In genomic region chr9:127870887-127871286, GRCh38 we compare ENCODE assay signal across 14 cellular contexts. TPM values are rescaled to one million over a fixed set of nuclear protein-coding genes. Genes with fewer than 3 reads are reported as not detected.
DNase-seq lines count a peak whose midpoint lies in the region; ATAC-seq and TF ChIP-seq lines count a peak whose summit lies in the region.
"Had no signal": no experiment of that assay in that cellular context is flagged by ENCODE, and none has a peak within 500 bp of the region (broad histone marks: within the 10 kb centered on the region; RNA-seq: fewer than 3 reads in every experiment).

No MANE protein-coding gene starts in this region.

- no peak for TF ChIP-seq CTCF in natural killer cell (IDR thresholded peaks at IDR 0.05)
- no peak for TF ChIP-seq CTCF in neural crest cell (conservative IDR thresholded peaks at IDR 0.05)
- no peak for TF ChIP-seq CTCF in mucosa of descending colon (IDR thresholded peaks at IDR 0.05)
- no peak for TF ChIP-seq CTCF in testis (IDR thresholded peaks at IDR 0.05)

- H3K4me3 Mint-ChIP-seq in natural killer cell treated with Interleukin-12 subunit alpha and Interleukin-12 subunit beta and Interleukin-15 and Interleukin-18, amount 100 ng/mL, for 72 hours = no peak overlapping the region
- H3K4me3 Mint-ChIP-seq in natural killer cell (no peak overlapping the region), neural crest cell (no peak overlapping the region)
- H3K4me3 Mint-ChIP-seq: CD4-positive, CD25-positive, alpha-beta regulatory T cell had no signal

- no peak overlapping the region for H3K4me3 ChIP-seq in mucosa of descending colon
- no peak overlapping the region for H3K4me3 ChIP-seq in testis
- H3K4me3 ChIP-seq: BLaER1 treated with 17β-estradiol and CSF1 and Interleukin-3, amounts not matched to agents 10 nM and 100 nM; GM23248 had no signal

- H3K9me3 ChIP-seq in mucosa of descending colon (no peaks in the 10 kb centered on the region), testis (no peaks in the 10 kb centered on the region)
- H3K9me3 ChIP-seq: BLaER1 treated with 17β-estradiol and CSF1 and Interleukin-3, amounts not matched to agents 10 nM and 100 nM had no signal

- no peak overlapping the region for H3K27ac ChIP-seq in testis
- H3K27ac ChIP-seq: BLaER1 treated with 17β-estradiol and CSF1 and Interleukin-3, amounts not matched to agents 10 nM and 100 nM; GM23248 had no signal

- H3K4me1 ChIP-seq in mucosa of descending colon (ENCODE audit: low read depth) (peaks cover 17% of the 10 kb centered on the region), testis (peaks cover 58% of the 10 kb centered on the region)

- no peaks in the 10 kb centered on the region for H3K27me3 Mint-ChIP-seq in natural killer cell treated with Interleukin-12 subunit alpha and Interleukin-12 subunit beta and Interleukin-15 and Interleukin-18, amount 100 ng/mL, for 72 hours
- H3K27me3 Mint-ChIP-seq in natural killer cell (ENCODE audit: low read depth in 2 of 2) (no peaks in the 10 kb centered on the region), neural crest cell (ENCODE audit: low read depth) (no peaks in the 10 kb centered on the region)
- H3K27me3 Mint-ChIP-seq: CD4-positive, CD25-positive, alpha-beta regulatory T cell had no signal

- no peaks in the 10 kb centered on the region for H3K27me3 ChIP-seq in testis

- no peak for ATAC-seq in natural killer cell treated with Interleukin-12 subunit alpha and Interleukin-12 subunit beta and Interleukin-15 and Interleukin-18, amount 100 ng/mL, for 72 hours
- ATAC-seq in natural killer cell = no peak
- ATAC-seq in mucosa of descending colon = no peak

- WGBS in testis, 2 donors = 69 to 88% methylated on average over 8 to 12 of the region's 12 CpGs

- no peak overlapping the region for H3K27ac Mint-ChIP-seq in natural killer cell treated with Interleukin-12 subunit alpha and Interleukin-12 subunit beta and Interleukin-15 and Interleukin-18, amount 100 ng/mL, for 72 hours
- peak overlapping the region in 1 of 2 donors; percentile 65 for H3K27ac Mint-ChIP-seq in natural killer cell
- peak overlapping the region; percentile 78 for H3K27ac Mint-ChIP-seq in neural crest cell (ENCODE audit: unreplicated experiment)

- DNase-seq in natural killer cell treated with Interleukin-12 subunit alpha and Interleukin-12 subunit beta and Interleukin-15 and Interleukin-18, amount 100 ng/mL, for 72 hours (ENCODE audit: low spot score) = peak; percentile 41
- DNase-seq in natural killer cell = no peak
- DNase-seq in neural crest cell (ENCODE audit: low read depth, low spot score) = no peak
- DNase-seq in mucosa of descending colon = no peak
- no peak for DNase-seq in testis
- DNase-seq: 8988T; AML-193; Calu3; CD4-positive, CD25-positive, alpha-beta regulatory T cell; DMS 273 treated with DMSO at 0.1 percent for 48 hours; GM23248; H7; IMR-90 had no signal

- peaks cover 1% of the 10 kb centered on the region in 2 donors for H3K4me1 Mint-ChIP-seq in natural killer cell treated with Interleukin-12 subunit alpha and Interleukin-12 subunit beta and Interleukin-15 and Interleukin-18, amount 100 ng/mL, for 72 hours (ENCODE audit: low read depth in 2 of 2)
- H3K4me1 Mint-ChIP-seq in natural killer cell (peaks cover 0 to 1% of the 10 kb centered on the region in 2 donors), neural crest cell (peaks cover 3% of the 10 kb centered on the region)

- TF ChIP-seq POLR2A in testis (IDR thresholded peaks at IDR 0.05) = no peak

- H3K36me3 Mint-ChIP-seq in natural killer cell treated with Interleukin-12 subunit alpha and Interleukin-12 subunit beta and Interleukin-15 and Interleukin-18, amount 100 ng/mL, for 72 hours = no peaks in the 10 kb centered on the region
- H3K36me3 Mint-ChIP-seq in natural killer cell (no peaks in the 10 kb centered on the region), neural crest cell (ENCODE audit: low read depth) (no peaks in the 10 kb centered on the region)

- no peaks in the 10 kb centered on the region for H3K9me3 Mint-ChIP-seq in natural killer cell treated with Interleukin-12 subunit alpha and Interleukin-12 subunit beta and Interleukin-15 and Interleukin-18, amount 100 ng/mL, for 72 hours
- no peaks in the 10 kb centered on the region for H3K9me3 Mint-ChIP-seq in natural killer cell
- H3K9me3 Mint-ChIP-seq in neural crest cell = no peaks in the 10 kb centered on the region
- H3K9me3 Mint-ChIP-seq: CD4-positive, CD25-positive, alpha-beta regulatory T cell had no signal

- intact Hi-C loops in natural killer cell (cut with micrococcal nuclease) (loop anchor here (2.0 kb wide), 1 partner anchor 136 kb away; the partner anchor contains the start of gene TOR2A), mucosa of descending colon (cut with DNase I, micrococcal nuclease) (loop anchor here in 1 of 2 donors (10.0 kb wide), 1 partner anchor 136 kb away; the partner anchor contains the start of gene TOR2A), testis (cut with DNase I; ENCODE audit: low total_unique reads) (loop anchor here (10.0 kb wide), 1 partner anchor 136 kb away; the partner anchor contains the start of gene TOR2A)

- H3K36me3 ChIP-seq in mucosa of descending colon (ENCODE audit: low read depth) = no peaks in the 10 kb centered on the region
- H3K36me3 ChIP-seq in testis (ENCODE audit: low read depth, missing control alignments) = no peaks in the 10 kb centered on the region
- H3K36me3 ChIP-seq: BLaER1 treated with 17β-estradiol and CSF1 and Interleukin-3, amounts not matched to agents 10 nM and 100 nM had no signal

RNA-seq across cellular contexts. Expression of gene AK1, which starts 6.6 kb away (rescaled TPM):
- total RNA-seq in natural killer cell treated with Interleukin-12 subunit alpha and Interleukin-12 subunit beta and Interleukin-15 and Interleukin-18, amount 100 ng/mL, for 72 hours = 10 to 100 TPM; 11.5 to 13.0 TPM
- total RNA-seq in natural killer cell = 10 to 100 TPM; 47.3 to 76.3 (median 54.2) TPM
- 39.6 and 45.5 TPM in 2 replicates for total RNA-seq in neural crest cell
- 100 to 1,000 TPM in 2 of 3 donors, 10 to 100 TPM in 1; 66.7 to 157 (median 106) TPM for total RNA-seq in mucosa of descending colon
- 100 to 1,000 TPM in 1 of 2 donors, 10 to 100 TPM in 1; 86.7 to 103 TPM for total RNA-seq in testis
- polyA plus RNA-seq in testis (ENCODE audit: insufficient read depth, low read depth, low replicate concordance) = 154 TPM

RNA-seq across cellular contexts. Expression of gene ENG, which starts 16.4 kb away (rescaled TPM):
- 10 to 100 TPM; 12.7 to 34.1 TPM for total RNA-seq in natural killer cell treated with Interleukin-12 subunit alpha and Interleukin-12 subunit beta and Interleukin-15 and Interleukin-18, amount 100 ng/mL, for 72 hours
- total RNA-seq in natural killer cell (10 to 100 TPM in 2 of 3 donors, 1 to 10 TPM in 1; 8.5 to 13.6 (median 12.3) TPM), neural crest cell (2.6 and 3.3 TPM in 2 replicates), mucosa of descending colon (10 to 100 TPM; 18.3 to 35.5 (median 34.8) TPM), testis (100 to 1,000 TPM; 132 to 214 TPM)
- polyA plus RNA-seq in testis (ENCODE audit: insufficient read depth, low read depth, low replicate concordance) = 144 TPM
- total RNA-seq: Calu3 had no signal

RNA-seq across cellular contexts. Expression of gene ST6GALNAC6, which starts 28.5 kb away (rescaled TPM):
- total RNA-seq in natural killer cell treated with Interleukin-12 subunit alpha and Interleukin-12 subunit beta and Interleukin-15 and Interleukin-18, amount 100 ng/mL, for 72 hours = 10 to 100 TPM; 53.4 to 67.2 TPM
- total RNA-seq in natural killer cell = 100 to 1,000 TPM; 120 to 148 (median 127) TPM
- total RNA-seq in neural crest cell = 25.4 and 27.4 TPM in 2 replicates
- 100 to 1,000 TPM; 121 to 266 (median 175) TPM for total RNA-seq in mucosa of descending colon
- 10 to 100 TPM; 46.3 to 70.3 TPM for total RNA-seq in testis
- 43.0 TPM for polyA plus RNA-seq in testis (ENCODE audit: insufficient read depth, low read depth, low replicate concordance)

RNA-seq across cellular contexts. Expression of gene ST6GALNAC4, which starts 46.0 kb away (rescaled TPM):
- 10 to 100 TPM; 17.5 to 44.5 TPM for total RNA-seq in natural killer cell treated with Interleukin-12 subunit alpha and Interleukin-12 subunit beta and Interleukin-15 and Interleukin-18, amount 100 ng/mL, for 72 hours
- total RNA-seq in natural killer cell (10 to 100 TPM; 18.8 to 33.0 (median 20.4) TPM), neural crest cell (12.6 and 14.5 TPM in 2 replicates), mucosa of descending colon (10 to 100 TPM; 31.0 to 39.2 (median 37.2) TPM), testis (10 to 100 TPM; 18.8 to 24.7 TPM)
- 10.3 TPM for polyA plus RNA-seq in testis (ENCODE audit: insufficient read depth, low read depth, low replicate concordance)

RNA-seq across cellular contexts. Expression of gene PIP5KL1, which starts 59.7 kb away (rescaled TPM):
- total RNA-seq in natural killer cell treated with Interleukin-12 subunit alpha and Interleukin-12 subunit beta and Interleukin-15 and Interleukin-18, amount 100 ng/mL, for 72 hours = 1 to 10 TPM; 2.7 to 3.7 TPM
- total RNA-seq in natural killer cell = 1 to 10 TPM in 1 of 3 donors, under 1 TPM in 2; 0.52 to 1.4 (median 0.97) TPM
- total RNA-seq in neural crest cell = 2.6 and 3.4 TPM in 2 replicates
- total RNA-seq in mucosa of descending colon = 1 to 10 TPM in 2 of 3 donors, under 1 TPM in 1; 0.58 to 1.9 (median 1.1) TPM
- total RNA-seq in testis = 10 to 100 TPM in 1 of 2 donors, 1 to 10 TPM in 1; 8.4 to 10.2 TPM
- polyA plus RNA-seq in testis (ENCODE audit: insufficient read depth, low read depth, low replicate concordance) = 3.9 TPM
